In the genomic region with DNA sequence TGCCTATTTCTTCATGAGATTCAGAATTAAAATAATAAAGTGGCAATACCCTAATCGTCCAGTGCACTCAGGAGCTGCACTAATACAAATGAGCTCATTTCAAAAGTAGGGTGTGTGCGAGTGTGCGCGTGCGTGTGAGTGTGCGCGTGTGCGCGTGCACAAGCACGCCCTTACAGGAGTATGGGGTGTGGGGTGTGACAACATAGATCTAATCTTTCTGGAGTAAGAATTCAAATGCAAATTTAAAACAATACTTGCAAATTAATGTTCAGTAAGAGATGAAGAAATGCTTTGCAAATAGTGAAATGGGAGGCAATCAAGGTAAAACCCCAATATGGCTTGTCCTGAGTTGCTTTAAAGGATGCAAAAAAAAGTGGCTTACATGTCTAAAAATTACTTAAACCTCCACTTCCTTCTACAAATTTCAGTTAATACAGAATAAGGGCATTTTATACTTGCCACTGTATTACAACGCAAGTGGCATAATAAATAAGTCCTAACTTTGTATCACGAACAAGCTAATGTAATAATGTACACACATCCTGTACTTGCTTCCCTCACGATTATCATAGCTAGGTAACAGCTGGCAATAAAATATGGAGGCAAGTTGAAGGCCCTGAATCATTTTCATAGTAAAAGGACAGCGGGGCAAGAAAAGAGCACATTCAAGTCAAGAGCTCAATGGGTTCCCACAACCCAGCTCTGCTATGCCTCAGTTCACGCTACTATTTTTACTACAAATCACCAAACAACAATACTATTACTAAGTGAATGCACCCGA, we compare ENCODE assay signal across 8 cellular contexts. TPM values are rescaled to one million over a fixed set of nuclear protein-coding genes. Genes with fewer than 3 reads are reported as not detected.
DNase-seq lines count a peak whose midpoint lies in the region; ATAC-seq, FAIRE-seq and TF ChIP-seq lines count a peak whose summit lies in the region.
"Not testable (repeated sequence)": the region's sequence is repeated elsewhere in the genome, so short reads cannot be mapped to it uniquely, and the experiment has no call there.

No MANE protein-coding gene starts in this region.

- H3K36me3 Mint-ChIP-seq in Caco-2 (ENCODE audit: insufficient read depth, unreplicated experiment); activated CD4-positive, alpha-beta T cell treated with anti-CD3 and anti-CD28 coated beads, Interleukin-2, amount 10 ng/mL, durations not matched to agents 7 days and 5 days (ENCODE audit: low read depth); stimulated activated memory B cell treated with anti-CD40 and anti-IgM and Interleukin-4, amounts not matched to agents 10 μg/mL and 1 μg/mL and 100 μg/mL, for 72 hours: not testable (repeated sequence)

- DNase-seq in Caco-2 (peak; percentile 49 to 55), mammary epithelial cell (peak; percentile 48), hepatocyte (ENCODE audit: low spot score) (peak; percentile 14), pancreas (peak in 5 of 6 donors; percentile 35 to 71 (median 45))
- DNase-seq in activated CD4-positive, alpha-beta T cell treated with anti-CD3 and anti-CD28 coated beads, Interleukin-2, amount 10 ng/mL, durations not matched to agents 7 days and 5 days = peak; percentile 68

- H3K27ac Mint-ChIP-seq in Caco-2 (ENCODE audit: unreplicated experiment) = peak overlapping the region; percentile 80
- H3K27ac Mint-ChIP-seq in activated CD4-positive, alpha-beta T cell treated with anti-CD3 and anti-CD28 coated beads, Interleukin-2, amount 10 ng/mL, durations not matched to agents 7 days and 5 days = peak overlapping the region; percentile 94
- H3K27ac Mint-ChIP-seq in stimulated activated memory B cell treated with anti-CD40 and anti-IgM and Interleukin-4, amounts not matched to agents 10 μg/mL and 1 μg/mL and 100 μg/mL, for 72 hours = peak overlapping the region; percentile 90

- intact Hi-C loops in Caco-2 (cut with micrococcal nuclease; ENCODE audit: unreplicated experiment) = loop anchor here (1.0 kb wide), 1 partner anchor 93 kb away; no protein-coding TSS in a partner anchor
- intact Hi-C loops in mammary epithelial cell (cut with micrococcal nuclease) = loop anchor here (1.0 to 10.0 kb wide), 2 partner anchors 93 to 271 kb away; no protein-coding TSS in a partner anchor
- intact Hi-C loops in pancreas (cut with DNase I) = not testable (repeated sequence)

- POLR2A ChIA-PET in Caco-2 (lab: Charles Lee) = interaction anchor here (0.6 to 1.1 kb wide), 2 partner anchors 29 to 71 kb away, joined by 3 to 4 read pairs; no protein-coding TSS in a partner anchor
- POLR2A ChIA-PET in activated CD4-positive, alpha-beta T cell treated with anti-CD3 and anti-CD28 coated beads, Interleukin-2, amount 10 ng/mL, durations not matched to agents 7 days and 5 days (lab: Charles Lee) = not testable (repeated sequence)

- 12% methylated on average over 15 of the region's 16 CpGs for WGBS in mammary epithelial cell (ENCODE audit: low coverage, missing lambda C conversion rate)
- WGBS in hepatocyte (ENCODE audit: low lambda C conversion rate, missing lambda C conversion rate) = 37% methylated on average over 16 of the region's 16 CpGs
- whole genome bisulfite sequencing in pancreas, 2 donors = 4 to 9% methylated on average over 16 of the region's 16 CpGs

- H2AFZ ChIP-seq in mammary epithelial cell (ENCODE audit: low read depth, low read length) = peak overlapping the region; percentile 75
- not testable (repeated sequence) for H2AFZ ChIP-seq in hepatocyte

- peak overlapping the region; percentile 82 for H3K9ac ChIP-seq in mammary epithelial cell (ENCODE audit: insufficient read depth, low read length)

- not testable (repeated sequence) for H3K36me3 ChIP-seq in Caco-2 (ENCODE audit: control insufficient read depth, insufficient read depth, low read length); KOPT-K1 (ENCODE audit: insufficient read depth, low read length); mammary epithelial cell (ENCODE audit: insufficient read depth, low read length); hepatocyte (replicated peaks; ENCODE audit: insufficient read depth, low read depth); pancreas

- not testable (repeated sequence) for H3K27me3 ChIP-seq in Caco-2 (replicated peaks; ENCODE audit: control insufficient read depth, insufficient read depth, low read length); mammary epithelial cell (ENCODE audit: insufficient read depth, low read length); hepatocyte; pancreas

- not testable (repeated sequence) for FAIRE-seq in pancreas (lab: Jason Lieb, UNC)

- H3K27me3 Mint-ChIP-seq in Caco-2 (ENCODE audit: insufficient read depth, unreplicated experiment); activated CD4-positive, alpha-beta T cell treated with anti-CD3 and anti-CD28 coated beads, Interleukin-2, amount 10 ng/mL, durations not matched to agents 7 days and 5 days; stimulated activated memory B cell treated with anti-CD40 and anti-IgM and Interleukin-4, amounts not matched to agents 10 μg/mL and 1 μg/mL and 100 μg/mL, for 72 hours: not testable (repeated sequence)

- H4K20me1 ChIP-seq in mammary epithelial cell (ENCODE audit: insufficient read depth, low read length) = not testable (repeated sequence)
- peaks cover 61% of the 10 kb centered on the region for H4K20me1 ChIP-seq in hepatocyte (ENCODE audit: insufficient read depth, poor library complexity, severe bottlenecking)

- H3K4me3 Mint-ChIP-seq in Caco-2 (ENCODE audit: unreplicated experiment) = peak overlapping the region; percentile 98
- peak overlapping the region; percentile 82 for H3K4me3 Mint-ChIP-seq in activated CD4-positive, alpha-beta T cell treated with anti-CD3 and anti-CD28 coated beads, Interleukin-2, amount 10 ng/mL, durations not matched to agents 7 days and 5 days
- peak overlapping the region; percentile 93 for H3K4me3 Mint-ChIP-seq in stimulated activated memory B cell treated with anti-CD40 and anti-IgM and Interleukin-4, amounts not matched to agents 10 μg/mL and 1 μg/mL and 100 μg/mL, for 72 hours

- CTCF ChIA-PET in Caco-2 (lab: Charles Lee) = interaction anchor here (0.6 to 1.4 kb wide), 2 partner anchors 30 to 93 kb away, joined by 3 to 5 read pairs; no protein-coding TSS in a partner anchor
- CTCF ChIA-PET in activated CD4-positive, alpha-beta T cell treated with anti-CD3 and anti-CD28 coated beads, Interleukin-2, amount 10 ng/mL, durations not matched to agents 7 days and 5 days (lab: Charles Lee) = not testable (repeated sequence)
- CTCF ChIA-PET in mammary epithelial cell (lab: Charles Lee; ENCODE audit: low non-redundant PET) = interaction anchor here (0.6 to 0.7 kb wide), 4 partner anchors 18 to 267 kb away, joined by 3 to 5 read pairs (median 4); no protein-coding TSS in a partner anchor

- not testable (repeated sequence) for H3K9me2 ChIP-seq in hepatocyte (replicated peaks; ENCODE audit: insufficient read depth)

- H3K4me1 Mint-ChIP-seq in Caco-2 (ENCODE audit: low read depth, unreplicated experiment) = not testable (repeated sequence)
- peaks cover 32% of the 10 kb centered on the region for H3K4me1 Mint-ChIP-seq in activated CD4-positive, alpha-beta T cell treated with anti-CD3 and anti-CD28 coated beads, Interleukin-2, amount 10 ng/mL, durations not matched to agents 7 days and 5 days
- H3K4me1 Mint-ChIP-seq in stimulated activated memory B cell treated with anti-CD40 and anti-IgM and Interleukin-4, amounts not matched to agents 10 μg/mL and 1 μg/mL and 100 μg/mL, for 72 hours = peaks cover 46% of the 10 kb centered on the region

- H3K4me1 ChIP-seq in Caco-2; mammary epithelial cell (ENCODE audit: insufficient read depth, low read length): not testable (repeated sequence)
- H3K4me1 ChIP-seq in hepatocyte (ENCODE audit: insufficient read depth) (peaks cover 25% of the 10 kb centered on the region), pancreas (peaks cover 3 to 29% (median 28%) of the 10 kb centered on the region in 3 donors)

- H3K79me2 ChIP-seq in mammary epithelial cell (ENCODE audit: insufficient read depth, low read length) = peaks cover 65% of the 10 kb centered on the region
- H3K79me2 ChIP-seq in hepatocyte = peaks cover 63% of the 10 kb centered on the region

- in situ Hi-C loops in mammary epithelial cell (cut with MboI; ENCODE audit: low sequenced_read_pairs in 2 of 2) = not testable (repeated sequence)

- not testable (repeated sequence) for H3K9me3 Mint-ChIP-seq in Caco-2 (ENCODE audit: unreplicated experiment); activated CD4-positive, alpha-beta T cell treated with anti-CD3 and anti-CD28 coated beads, Interleukin-2, amount 10 ng/mL, durations not matched to agents 7 days and 5 days; stimulated activated memory B cell treated with anti-CD40 and anti-IgM and Interleukin-4, amounts not matched to agents 10 μg/mL and 1 μg/mL and 100 μg/mL, for 72 hours

- H3K4me3 ChIP-seq in Caco-2 (ENCODE audit: low read depth, low read length) (peak overlapping the region; percentile 82), mammary epithelial cell (replicated peaks in 1 of 3; ENCODE audit: insufficient read depth in 1 of 3, low read depth in 2 of 3, low read length in 3 of 3) (peak overlapping the region; percentile 59 to 79 (median 70)), hepatocyte (peak overlapping the region; percentile 73), pancreas (peak overlapping the region; percentile 47 to 85 (median 66))

- TF ChIP-seq CTCF in Caco-2 (IDR thresholded peaks at IDR 0.05; ENCODE audit: insufficient read depth in 1 of 2, low read depth in 1 of 2, low read length in 1 of 2, severe bottlenecking in 1 of 2, unreplicated experiment in 1 of 2) (peak in 1 of 2 experiments; percentile 3), mammary epithelial cell (conservative IDR thresholded peaks at IDR 0.05 in 1 of 2, IDR thresholded peaks at IDR 0.05 in 1 of 2; ENCODE audit: extremely low read depth in 1 of 2, insufficient read depth in 1 of 2, low read depth in 1 of 2, low read length in 2 of 2) (peak in 1 of 2 donors; percentile 2)
- TF ChIP-seq CTCF in hepatocyte (IDR thresholded peaks at IDR 0.05; ENCODE audit: poor library complexity); pancreas (IDR thresholded peaks at IDR 0.05): not testable (repeated sequence)

- H3K27ac ChIP-seq in KOPT-K1 (ENCODE audit: low read depth, low read length, poor library complexity, severe bottlenecking) (peak overlapping the region; percentile 85), mammary epithelial cell (ENCODE audit: insufficient read depth, low read depth, low read length) (peak overlapping the region; percentile 25), hepatocyte (peak overlapping the region; percentile 93), pancreas (peak overlapping the region; percentile 62 to 97 (median 88))

- ATAC-seq in GM21825 (IDR thresholded peaks at IDR 0.05; ENCODE audit: unreplicated experiment) (peak; percentile 19), pancreas (peak; percentile 42 to 68 (median 54))
- ATAC-seq in stimulated activated memory B cell treated with anti-CD40 and anti-IgM and Interleukin-4, amounts not matched to agents 10 μg/mL and 1 μg/mL and 100 μg/mL, for 72 hours = peak; percentile 40

- dilution Hi-C loops in mammary epithelial cell (cut with HindIII; ENCODE audit: low sequenced_read_pairs) = not testable (repeated sequence)

- BruUV-seq in Caco-2 (replicated peaks; lab: Mats Ljungman, UMichigan) = TSS peak; percentile 31
- BruUV-seq in mammary epithelial cell (replicated peaks; lab: Mats Ljungman, UMichigan) = not testable (repeated sequence)

- H3K4me2 ChIP-seq in mammary epithelial cell (ENCODE audit: insufficient read depth, low read depth, low read length) = peak overlapping the region; percentile 79
- peak overlapping the region; percentile 91 for H3K4me2 ChIP-seq in hepatocyte

- not testable (repeated sequence) for H3K9me3 ChIP-seq in Caco-2; KOPT-K1 (ENCODE audit: insufficient read depth, low read length, poor library complexity, severe bottlenecking); mammary epithelial cell (replicated peaks; ENCODE audit: insufficient read depth, low read length); hepatocyte (ENCODE audit: low read depth); pancreas

RNA-seq across cellular contexts. Expression of gene KMT2C, which starts 1.9 kb away (rescaled TPM):
- total RNA-seq in Caco-2 (2022) (59.5 and 71.1 TPM in 2 replicates), mammary epithelial cell (10 to 100 TPM; 38.0 to 40.4 TPM), hepatocyte (38.8 and 47.7 TPM in 2 replicates), pancreas (10 to 100 TPM; 43.7 to 64.1 (median 54.4) TPM)
- 10 to 100 TPM; 66.7 to 74.0 TPM for total RNA-seq in activated CD4-positive, alpha-beta T cell treated with anti-CD3 and anti-CD28 coated beads, Interleukin-2, amount 10 ng/mL, durations not matched to agents 7 days and 5 days
- polyA plus RNA-seq in mammary epithelial cell (7.2 TPM), hepatocyte (21.9 and 22.5 TPM in 2 replicates), pancreas (10 to 100 TPM; 10.1 to 13.3 TPM)
- polyA minus RNA-seq in mammary epithelial cell = 122 TPM

Comparison
In these comparisons a context has a peak if more than half of its experiments do, and no peak if none do; other contexts are left out.
1. Peak in every context shown above with its lines: DNase-seq, ATAC-seq, H3K4me3 ChIP-seq and H3K27ac ChIP-seq.
2. DNase-seq: peak in every context shown above with its lines; median percentile 68 in activated CD4-positive, alpha-beta T cell treated with anti-CD3 and anti-CD28 coated beads, Interleukin-2, amount 10 ng/mL, durations not matched to agents 7 days and 5 days; 52 in Caco-2; 48 in mammary epithelial cell; 45 in pancreas; 14 in hepatocyte.
3. H3K27ac ChIP-seq: peak in every context shown above with its lines; median percentile 93 in hepatocyte; 88 in pancreas; 85 in KOPT-K1; 25 in mammary epithelial cell.